Comparison of ENCODE assay signal across 16 cellular contexts in genomic region chr12:79331870-79332269, GRCh38.
DNase-seq lines count a peak whose midpoint lies in the region; TF ChIP-seq lines count a peak whose summit lies in the region.
"Had no signal": no experiment of that assay in that cellular context is flagged by ENCODE, and none has a peak within 500 bp of the region (broad histone marks: within the 10 kb centered on the region; RNA-seq: fewer than 3 reads in every experiment).

No MANE protein-coding gene starts in this region.

- H3K27ac ChIP-seq in GM23248 (no peak overlapping the region), Karpas-422 (ENCODE audit: low read length) (no peak overlapping the region)

- H3K4me2 ChIP-seq in GM23248 (ENCODE audit: unreplicated experiment), result no peak overlapping the region
- no peak overlapping the region for H3K4me2 ChIP-seq in Karpas-422 (ENCODE audit: low read depth, low read length, poor library complexity, severe bottlenecking)

- H3K36me3 ChIP-seq in GM23248 (ENCODE audit: low read depth) (no peaks in the 10 kb centered on the region), Karpas-422 (ENCODE audit: insufficient read depth, low read length) (no peaks in the 10 kb centered on the region)

- POLR2A ChIA-PET in AG04449 (lab: Yijun Ruan, JAX), result no interaction called here

- H3K9ac ChIP-seq in GM23248 (no peak overlapping the region), Karpas-422 (ENCODE audit: low read length) (no peak overlapping the region)

- DNase-seq in AG04449 (ENCODE audit: low read depth, low spot score) (peak; percentile 9), GM23248 (peak; percentile 43), amniotic epithelial cell (ENCODE audit: low read depth) (peak; percentile 11), fibroblast of the aortic adventitia (ENCODE audit: low read depth) (peak; percentile 39), DMS153 treated with DMSO at 0.1 percent for 48 hours (lab: John Stamatoyannopoulos, UW; ENCODE audit: unreplicated experiment) (no peak), NCI-H2171 treated with DMSO at 0.1 percent for 48 hours (lab: John Stamatoyannopoulos, UW) (no peak), NCI-H2107 treated with DMSO at 0.1 percent for 48 hours (lab: John Stamatoyannopoulos, UW; ENCODE audit: unreplicated experiment) (no peak), Karpas-422 (no peak)
- DNase-seq: DMS 273 treated with DMSO at 0.1 percent for 48 hours, KG1, MM.1S, NCI-H1105, NCI-H187, NCI-H524, SHP77 treated with DMSO at 0.1 percent for 48 hours had no signal

- 34 to 59% methylated on average over 1 of the region's 1 CpG for WGBS in GM23248 (ENCODE audit: low coverage in 1 of 2, low lambda C conversion rate in 2 of 2, missing lambda C conversion rate in 2 of 2), 2 experiments

- H3K4me1 ChIP-seq in GM23248 (ENCODE audit: insufficient read depth) (peaks cover 25% of the 10 kb centered on the region), Karpas-422 (ENCODE audit: low read length) (no peaks in the 10 kb centered on the region)

- H3K4me3 ChIP-seq in AG04449 (ENCODE audit: low read depth, low read length) (no peak overlapping the region), GM23248 (no peak overlapping the region), fibroblast of the aortic adventitia (ENCODE audit: low read depth, low read length) (no peak overlapping the region), Karpas-422 (ENCODE audit: low read length) (no peak overlapping the region)
- H3K4me3 ChIP-seq: GM12878 had no signal

- H4K20me1 ChIP-seq in GM23248 (ENCODE audit: insufficient read depth) (no peaks in the 10 kb centered on the region), Karpas-422 (ENCODE audit: insufficient read depth, low read depth, low read length) (no peaks in the 10 kb centered on the region)

- TF ChIP-seq CTCF in AG04449 (IDR thresholded peaks at IDR 0.05; ENCODE audit: insufficient read depth, low read length, missing control alignments) (no peak), fibroblast of the aortic adventitia (IDR thresholded peaks at IDR 0.05; ENCODE audit: insufficient read depth, low read length) (no peak)

- CTCF ChIA-PET in AG04449 (lab: Yijun Ruan, JAX), result no interaction called here

- H3K79me2 ChIP-seq in GM23248 (ENCODE audit: insufficient read depth) (no peaks in the 10 kb centered on the region), Karpas-422 (ENCODE audit: low read length) (no peaks in the 10 kb centered on the region)

- in situ Hi-C loops in GM23248 (cut with MboI), result no loop called here

- H3K27me3 ChIP-seq in GM23248 (replicated peaks; ENCODE audit: insufficient read depth), result no peaks in the 10 kb centered on the region
- H3K27me3 ChIP-seq in Karpas-422 (ENCODE audit: low read length), result no peaks in the 10 kb centered on the region

- H3K9me2 ChIP-seq in GM23248 (ENCODE audit: insufficient read depth) (no peaks in the 10 kb centered on the region), Karpas-422 (replicated peaks; ENCODE audit: insufficient read depth, low read length) (no peaks in the 10 kb centered on the region)

- peaks cover 17% of the 10 kb centered on the region; the same call in 1 of the 2 replicates for H3F3A ChIP-seq in GM23248 (ENCODE audit: insufficient read depth)

- H3K9me3 ChIP-seq in GM23248 (ENCODE audit: low read depth) (no peaks in the 10 kb centered on the region), Karpas-422 (ENCODE audit: low read length) (no peaks in the 10 kb centered on the region)

- H2AFZ ChIP-seq in GM23248 (no peak overlapping the region), Karpas-422 (ENCODE audit: low read length) (no peak overlapping the region)

Comparison
In these comparisons a context has a peak if more than half of its experiments do, and no peak if none do; other contexts are left out.
1. DNase-seq: peak in AG04449 (single experiment), GM23248 (single experiment), amniotic epithelial cell (single experiment) and fibroblast of the aortic adventitia (single experiment); none in DMS153 treated with DMSO at 0.1 percent for 48 hours (single experiment), NCI-H2171 treated with DMSO at 0.1 percent for 48 hours (single experiment), NCI-H2107 treated with DMSO at 0.1 percent for 48 hours (single experiment) and Karpas-422 (single experiment).